Comparison of ENCODE assay signal across 19 cellular contexts in genomic region chr17:17761894-17762781, GRCh38.
"Had no signal": no experiment of that assay in that cellular context is flagged by ENCODE, and none has a peak within 500 bp of the region (broad histone marks: within the 10 kb centered on the region; RNA-seq: fewer than 3 reads in every experiment).

No MANE protein-coding gene starts in this region.

- H3K9me3 ChIP-seq: adrenal gland, colonic mucosa, esophagus squamous epithelium, neutrophil, right atrium auricular region, suprapubic skin, upper lobe of left lung had no signal

- H3K27me3 Mint-ChIP-seq: activated CD4-positive, alpha-beta memory T cell treated with anti-CD3 and anti-CD28 coated beads for 36 hours; activated CD4-positive, alpha-beta T cell treated with anti-CD3 and anti-CD28 coated beads for 36 hours; activated naive CD4-positive, alpha-beta T cell treated with anti-CD3 and anti-CD28 coated beads, Interleukin-2, amount 50 U/mL, for 24 hours; T-helper 17 cell had no signal

- H3K27me3 ChIP-seq: adrenal gland, colonic mucosa, esophagus squamous epithelium, right atrium auricular region, suprapubic skin, upper lobe of left lung had no signal

- H3K4me3 Mint-ChIP-seq: activated CD4-positive, alpha-beta memory T cell treated with anti-CD3 and anti-CD28 coated beads for 36 hours; activated CD4-positive, alpha-beta T cell treated with anti-CD3 and anti-CD28 coated beads for 36 hours; activated naive CD4-positive, alpha-beta T cell treated with anti-CD3 and anti-CD28 coated beads, Interleukin-2, amount 50 U/mL, for 24 hours; activated T-cell treated with anti-CD3 and anti-CD28 coated beads, Interleukin-2, amount 50 U/mL, for 4 hours; T-helper 17 cell had no signal

- H3K36me3 ChIP-seq: adrenal gland, colonic mucosa, right atrium auricular region, suprapubic skin had no signal

- H3K9me3 Mint-ChIP-seq: activated CD4-positive, alpha-beta memory T cell treated with anti-CD3 and anti-CD28 coated beads for 36 hours; activated naive CD4-positive, alpha-beta T cell treated with anti-CD3 and anti-CD28 coated beads, Interleukin-2, amount 50 U/mL, for 24 hours; activated T-cell treated with anti-CD3 and anti-CD28 coated beads, Interleukin-2, amount 50 U/mL, for 4 hours had no signal

- ATAC-seq: activated CD4-positive, alpha-beta T cell treated with anti-CD3 and anti-CD28 coated beads for 36 hours; activated T-cell treated with anti-CD3 and anti-CD28 coated beads, Interleukin-2, amount 50 U/mL, for 4 hours; T-helper 17 cell had no signal

- H3K27ac ChIP-seq: colonic mucosa, esophagus squamous epithelium, neutrophil, parathyroid adenoma, right atrium auricular region, suprapubic skin, upper lobe of left lung had no signal

- H3K4me1 ChIP-seq: colonic mucosa had no signal

- H3K27ac Mint-ChIP-seq: activated CD4-positive, alpha-beta memory T cell treated with anti-CD3 and anti-CD28 coated beads for 36 hours; activated CD4-positive, alpha-beta T cell treated with anti-CD3 and anti-CD28 coated beads for 36 hours; activated naive CD4-positive, alpha-beta T cell treated with anti-CD3 and anti-CD28 coated beads, Interleukin-2, amount 50 U/mL, for 24 hours; T-helper 17 cell had no signal

- H3K9ac ChIP-seq: parathyroid adenoma had no signal

- H3K4me3 ChIP-seq: adrenal gland, colonic mucosa, esophagus squamous epithelium, right atrium auricular region, suprapubic skin, upper lobe of left lung had no signal

- DNase-seq: activated CD4-positive, alpha-beta memory T cell treated with anti-CD3 and anti-CD28 coated beads for 36 hours; activated CD4-positive, alpha-beta T cell treated with anti-CD3 and anti-CD28 coated beads for 36 hours; activated effector memory CD4-positive, alpha-beta T cell treated with Interleukin-2 at 50 U/mL for 16 hours; activated T-cell treated with anti-CD3 and anti-CD28 coated beads, Interleukin-2, amount 50 U/mL, for 4 hours; adrenal gland; colonic mucosa; esophagus squamous epithelium; hippocampal formation; mesendoderm; small intestine; stimulated activated CD4-positive, alpha-beta T cell treated with anti-CD3 and anti-CD28 coated beads, Interleukin-4, amount 100 ng/mL, for 24 hours; stimulated activated naive CD4-positive, alpha-beta T cell treated with Interleukin-2 at 50 U/mL for 16 hours; T-helper 17 cell; upper lobe of left lung had no signal

- H3K36me3 Mint-ChIP-seq: activated CD4-positive, alpha-beta memory T cell treated with anti-CD3 and anti-CD28 coated beads for 36 hours; activated naive CD4-positive, alpha-beta T cell treated with anti-CD3 and anti-CD28 coated beads, Interleukin-2, amount 50 U/mL, for 24 hours had no signal
